Comparison of ENCODE assay signal across 12 cellular contexts in genomic region chr9:81597749-81598497, GRCh38.
A peak's percentile ranks its signal among the peaks of the same experiment; 100 is the strongest.
DNase-seq lines count a peak whose midpoint lies in the region; ATAC-seq and TF ChIP-seq lines count a peak whose summit lies in the region.
"Had no signal": no experiment of that assay in that cellular context is flagged by ENCODE, and none has a peak within 500 bp of the region (broad histone marks: within the 10 kb centered on the region; RNA-seq: fewer than 3 reads in every experiment).

No MANE protein-coding gene starts in this region.

- DNase-seq in GM23338 (ENCODE audit: low spot score) (no peak), WTC11 (ENCODE audit: low spot score) (no peak), right cardiac atrium (no peak), gastrocnemius medialis (peak; percentile 77 to 82), coronary artery (ENCODE audit: low spot score) (no peak)
- DNase-seq: activated T-cell treated with anti-CD3 and anti-CD28 coated beads, Interleukin-2, amount 50 U/mL, for 24 hours; Caco-2; GDM1 had no signal

- H3K27ac Mint-ChIP-seq in GM23338, result peak overlapping the region; percentile 55
- H3K27ac Mint-ChIP-seq in WTC11, result peak overlapping the region; percentile 40
- H3K27ac Mint-ChIP-seq: activated naive CD4-positive, alpha-beta T cell treated with anti-CD3 and anti-CD28 coated beads, Interleukin-2, amount 50 U/mL, for 24 hours; activated T-cell treated with anti-CD3 and anti-CD28 coated beads, Interleukin-2, amount 50 U/mL, for 24 hours had no signal

- H3K4me3 Mint-ChIP-seq in GM23338 (no peak overlapping the region; the same call in 2 of the 3 replicates), WTC11 (no peak overlapping the region)
- H3K4me3 Mint-ChIP-seq: activated T-cell treated with anti-CD3 and anti-CD28 coated beads, Interleukin-2, amount 50 U/mL, for 24 hours had no signal

- H3K27me3 ChIP-seq in GM23338 (ENCODE audit: insufficient read depth) (no peaks in the 10 kb centered on the region), right cardiac atrium (ENCODE audit: control insufficient read depth, insufficient read depth) (no peaks in the 10 kb centered on the region), gastrocnemius medialis (no peaks in the 10 kb centered on the region)

- TF ChIP-seq CTCF in GM23338 (conservative IDR thresholded peaks at IDR 0.05; ENCODE audit: low read depth in 2 of 2) (no peak), WTC11 (IDR thresholded peaks at IDR 0.05) (no peak), gastrocnemius medialis (IDR thresholded peaks at IDR 0.05 in 4 of 5, conservative IDR thresholded peaks at IDR 0.05 in 1 of 5) (no peak), coronary artery (IDR thresholded peaks at IDR 0.05) (no peak)

- peaks cover 74% of the 10 kb centered on the region for H3K36me3 Mint-ChIP-seq in GM23338 (ENCODE audit: low read depth)
- H3K36me3 Mint-ChIP-seq in WTC11, result peaks cover 33% of the 10 kb centered on the region
- H3K36me3 Mint-ChIP-seq: activated naive CD4-positive, alpha-beta T cell treated with anti-CD3 and anti-CD28 coated beads, Interleukin-2, amount 50 U/mL, for 24 hours had no signal

- H2AFZ ChIP-seq in GM23338, result no peak overlapping the region

- WGBS in right cardiac atrium, result 85% methylated on average over 14 of the region's 14 CpGs

- peaks cover 6% of the 10 kb centered on the region for H4K20me1 ChIP-seq in GM23338 (replicated peaks; ENCODE audit: insufficient read depth)

- H3K36me3 ChIP-seq in GM23338 (ENCODE audit: insufficient read depth) (peaks cover 18% of the 10 kb centered on the region), gastrocnemius medialis (no peaks in the 10 kb centered on the region)

- H3K9me3 ChIP-seq in right cardiac atrium (ENCODE audit: control insufficient read depth, low read length) (no peaks in the 10 kb centered on the region), gastrocnemius medialis (no peaks in the 10 kb centered on the region)
- H3K9me3 ChIP-seq: Caco-2 had no signal

- H3K27me3 Mint-ChIP-seq in GM23338 (ENCODE audit: insufficient read depth, low read depth, poor library complexity) (no peaks in the 10 kb centered on the region), WTC11 (ENCODE audit: low read depth) (no peaks in the 10 kb centered on the region)

- peaks cover 56% of the 10 kb centered on the region for H3K79me2 ChIP-seq in GM23338 (replicated peaks; ENCODE audit: insufficient read depth)

- no peaks in the 10 kb centered on the region for H3F3A ChIP-seq in GM23338 (replicated peaks; ENCODE audit: low read depth)

- intact Hi-C loops in right cardiac atrium (cut with DNase I), result no loop called here
- intact Hi-C loops in gastrocnemius medialis (cut with DNase I; ENCODE audit: low total_unique reads), result loop anchor here (1.0 to 2.0 kb wide), 3 partner anchors 36 to 89 kb away; no protein-coding TSS in a partner anchor

- H3K9me3 Mint-ChIP-seq in GM23338, result no peaks in the 10 kb centered on the region
- peaks cover 11% of the 10 kb centered on the region for H3K9me3 Mint-ChIP-seq in WTC11
- H3K9me3 Mint-ChIP-seq: activated naive CD4-positive, alpha-beta T cell treated with anti-CD3 and anti-CD28 coated beads, Interleukin-2, amount 50 U/mL, for 24 hours; activated T-cell treated with anti-CD3 and anti-CD28 coated beads, Interleukin-2, amount 50 U/mL, for 24 hours had no signal

- peak; percentile 61 to 71 for TF ChIP-seq POLR2A in gastrocnemius medialis (IDR thresholded peaks at IDR 0.05)

- H3K4me3 ChIP-seq in GM23338 (no peak overlapping the region), right cardiac atrium (ENCODE audit: low read length) (no peak overlapping the region), gastrocnemius medialis (peak overlapping the region in 3 of 4 donors; percentile 10 to 22 (median 19)), coronary artery (no peak overlapping the region)

- peaks cover 86% of the 10 kb centered on the region for H3K4me1 ChIP-seq in GM23338 (ENCODE audit: insufficient read depth)
- H3K4me1 ChIP-seq in right cardiac atrium (ENCODE audit: control insufficient read depth, insufficient read depth, low read length), result peaks cover 20% of the 10 kb centered on the region
- peaks cover 62 to 67% of the 10 kb centered on the region in 2 donors for H3K4me1 ChIP-seq in gastrocnemius medialis
- H3K4me1 ChIP-seq: Caco-2 had no signal

- CTCF ChIA-PET in WTC11 (lab: Charles Lee), result no interaction called here

- peaks cover 5% of the 10 kb centered on the region; the same call in 1 of the 2 replicates for H3K9me2 ChIP-seq in GM23338 (ENCODE audit: insufficient read depth)

- H3K4me2 ChIP-seq in GM23338, result peak overlapping the region; percentile 42; the same call in 1 of the 2 replicates

- ATAC-seq in GM23338, result no peak
- ATAC-seq in WTC11, result no peak
- ATAC-seq in right cardiac atrium, result peak; percentile 49 to 73
- ATAC-seq in gastrocnemius medialis, result peak; percentile 93 to 95
- no peak for ATAC-seq in HG02870 (IDR thresholded peaks at IDR 0.05; ENCODE audit: unreplicated experiment)
- no peak for ATAC-seq in GM21447 (IDR thresholded peaks at IDR 0.05; ENCODE audit: unreplicated experiment)
- no peak for ATAC-seq in HG03565 (IDR thresholded peaks at IDR 0.05; ENCODE audit: unreplicated experiment)

- H3K27ac ChIP-seq in GM23338 (ENCODE audit: low read depth), result peak overlapping the region; percentile 89
- peak overlapping the region; percentile 45 for H3K27ac ChIP-seq in right cardiac atrium (ENCODE audit: low read length)
- H3K27ac ChIP-seq in gastrocnemius medialis, result peak overlapping the region; percentile 81 to 93 (median 90)
- peak overlapping the region in 1 of 2 donors; percentile 59 for H3K27ac ChIP-seq in coronary artery

- in situ Hi-C loops in gastrocnemius medialis (cut with MboI; ENCODE audit: low sequenced_read_pairs in 4 of 4), result no loop called here

- POLR2A ChIA-PET in WTC11 (lab: Charles Lee), result no interaction called here

- H3K4me1 Mint-ChIP-seq in GM23338 (peaks cover 93% of the 10 kb centered on the region), WTC11 (peaks cover 94% of the 10 kb centered on the region)

TF ChIP-seq in GM23338, 12 proteins besides CTCF, POLR2A, EP300 and RAD21:
- TF ChIP-seq EZH2 (IDR thresholded peaks at IDR 0.05; ENCODE audit: low read depth, unreplicated experiment), result no peak

TF ChIP-seq in WTC11, 78 proteins besides CTCF, POLR2A, EP300 and RAD21:
- TF ChIP-seq EMX1 (CRISPR knock-in tag; IDR thresholded peaks at IDR 0.05) (no peak), CDX4 (CRISPR knock-in tag; IDR thresholded peaks at IDR 0.05; ENCODE audit: borderline replicate concordance) (no peak), PRDM15 (CRISPR knock-in tag; IDR thresholded peaks at IDR 0.05) (no peak), KAT7 (CRISPR knock-in tag; IDR thresholded peaks at IDR 0.05; ENCODE audit: borderline replicate concordance) (no peak)

Comparison
In these comparisons a context has a peak if more than half of its experiments do, and no peak if none do; other contexts are left out.
1. ATAC-seq: peak in right cardiac atrium (2 of 2) and gastrocnemius medialis (2 of 2); none in GM23338 (single experiment), WTC11 (single experiment), HG02870 (single experiment), GM21447 (single experiment) and HG03565 (single experiment).
2. DNase-seq: peak in gastrocnemius medialis (2 of 2); none in GM23338 (single experiment), WTC11 (single experiment), right cardiac atrium (0 of 3) and coronary artery (single experiment).
3. H3K4me3 ChIP-seq: peak in gastrocnemius medialis (3 of 4); none in GM23338 (single experiment), right cardiac atrium (single experiment) and coronary artery (single experiment).